8 cellular contexts compared by ENCODE assay signal in the genomic region with DNA sequence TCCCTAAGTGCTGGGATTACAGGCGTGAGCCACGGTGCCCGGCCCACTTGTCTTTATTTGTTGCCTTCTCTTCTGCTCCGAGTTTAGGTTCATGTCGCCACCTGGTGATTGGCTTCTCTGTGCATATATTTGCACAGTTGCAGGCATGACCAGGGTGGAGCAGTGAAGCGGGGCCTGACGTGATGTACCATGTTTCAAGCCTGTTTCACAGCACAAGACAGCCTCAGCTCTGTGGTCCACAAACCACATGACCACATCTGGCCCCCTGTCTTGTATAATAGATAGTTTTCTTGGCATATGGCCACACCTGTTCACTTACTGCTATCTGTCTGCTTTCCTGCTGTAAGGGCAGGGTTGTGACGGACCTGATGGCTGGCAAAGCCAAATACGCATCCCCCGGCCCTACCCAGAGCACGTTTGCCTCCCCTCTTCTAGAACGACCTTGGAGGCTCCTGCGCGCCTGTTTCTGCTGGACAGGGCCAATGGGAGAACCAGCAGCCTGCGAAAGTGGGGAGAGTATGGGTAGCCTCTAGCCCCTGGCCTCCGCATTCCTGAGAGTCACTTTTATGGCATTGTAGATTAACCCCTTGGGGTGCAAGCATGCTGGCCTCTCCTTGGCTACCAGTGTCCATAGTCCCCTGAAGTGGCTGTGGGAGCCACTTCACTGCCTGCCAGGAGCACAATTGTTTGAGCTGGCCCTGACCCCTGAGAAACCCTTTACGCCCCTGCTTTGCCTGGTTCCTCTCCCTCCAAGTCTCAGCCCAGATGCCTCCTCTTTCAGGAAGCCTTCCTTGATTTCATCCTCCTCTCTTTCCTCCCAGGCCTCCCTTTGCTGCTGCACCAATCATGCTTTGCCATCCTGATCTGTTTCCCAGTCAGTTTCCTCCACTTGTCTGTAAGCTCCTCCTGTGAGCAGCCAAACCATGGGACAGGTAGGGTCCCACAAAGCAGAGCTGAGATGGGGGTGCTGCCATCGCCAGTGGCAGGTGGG. TPM values are rescaled to one million over a fixed set of nuclear protein-coding genes. Genes with fewer than 3 reads are reported as not detected.
DNase-seq lines count a peak whose midpoint lies in the region; ATAC-seq and TF ChIP-seq lines count a peak whose summit lies in the region.

No MANE protein-coding gene starts in this region.

- intact Hi-C loops in mucosa of descending colon (cut with DNase I, micrococcal nuclease) (no loop called here), ovary (cut with DNase I) (no loop called here)

- TF ChIP-seq POLR2A in ovary (IDR thresholded peaks at IDR 0.05), result no peak

- H3K27me3 ChIP-seq in ovary, result no peaks in the 10 kb centered on the region

- H3K27ac ChIP-seq in ovary, result no peak overlapping the region

- DNase-seq in SIG-M5 treated with dmso at 0.1 percent for 504 hours (lab: John Stamatoyannopoulos, UW; ENCODE audit: unreplicated experiment) (peak; percentile 25), SIG-M5 (lab: John Stamatoyannopoulos, UW) (no peak), NCI-H69 (lab: John Stamatoyannopoulos, UW) (peak; percentile 91), T47D (ENCODE audit: low read depth in 1 of 2, low spot score in 1 of 2) (peak; percentile 71 to 72), mucosa of descending colon (peak in 2 of 3 donors; percentile 71 to 90), ovary (no peak)

- H3K4me1 ChIP-seq in mucosa of descending colon (ENCODE audit: low read depth) (peaks cover 1% of the 10 kb centered on the region), ovary (ENCODE audit: insufficient read depth) (peaks cover 11% of the 10 kb centered on the region)

- TF ChIP-seq CTCF in mucosa of descending colon (IDR thresholded peaks at IDR 0.05), result no peak
- TF ChIP-seq CTCF in ovary (IDR thresholded peaks at IDR 0.05), result no peak

- H3K36me3 ChIP-seq in mucosa of descending colon (ENCODE audit: low read depth), result no peaks in the 10 kb centered on the region
- H3K36me3 ChIP-seq in ovary, result no peaks in the 10 kb centered on the region

- no peak for TF ChIP-seq EP300 in ovary (IDR thresholded peaks at IDR 0.05)

- in situ Hi-C loops in T47D (cut with HindIII; ENCODE audit: low pct_unique_long_range_greater_than_20kb, low sequenced_read_pairs), result no loop called here

- no peaks in the 10 kb centered on the region for H3K9me3 ChIP-seq in mucosa of descending colon
- H3K9me3 ChIP-seq in ovary, result no peaks in the 10 kb centered on the region

- ATAC-seq in GM19468 (IDR thresholded peaks at IDR 0.05; ENCODE audit: extremely low read depth, unreplicated experiment), result peak; percentile 86
- peak; percentile 77 for ATAC-seq in HG03442 (IDR thresholded peaks at IDR 0.05; ENCODE audit: unreplicated experiment)
- peak; percentile 76 for ATAC-seq in mucosa of descending colon

- no peak overlapping the region for H3K4me3 ChIP-seq in mucosa of descending colon
- no peak overlapping the region for H3K4me3 ChIP-seq in ovary

- WGBS in ovary, 3 donors, result 25 to 36% (median 27%) methylated on average over 18 of the region's 18 CpGs

RNA-seq across cellular contexts. Expression of a gene that starts 6.0 kb away (rescaled TPM):
- 10 to 100 TPM; 10.3 to 13.6 (median 11.7) TPM for total RNA-seq in mucosa of descending colon
- total RNA-seq in ovary, result 10 to 100 TPM in 3 of 7 donors, 1 to 10 TPM in 4; 4.6 to 34.5 (median 7.7) TPM
- polyA plus RNA-seq in ovary, result 1 to 10 TPM; 1.1 to 3.4 TPM

RNA-seq across cellular contexts. Expression of a gene that starts 34.4 kb away (rescaled TPM):
- total RNA-seq in mucosa of descending colon, result 10 to 100 TPM; 15.0 to 15.8 (median 15.5) TPM
- 1 to 10 TPM in 5 of 7 donors, under 1 TPM in 2; 0.81 to 7.9 (median 3.0) TPM for total RNA-seq in ovary
- polyA plus RNA-seq in ovary, result 1 to 10 TPM in 1 of 2 donors, under 1 TPM in 1; 0.87 to 1.3 TPM

Comparison
In these comparisons a context has a peak if more than half of its experiments do, and no peak if none do; other contexts are left out.
1. DNase-seq: peak in SIG-M5 treated with dmso at 0.1 percent for 504 hours (single experiment), NCI-H69 (single experiment), T47D (2 of 2) and mucosa of descending colon (2 of 3); none in SIG-M5 (single experiment) and ovary (0 of 5).
2. Peak in every context shown above with its lines, with median percentiles within 50 percentile points of each other: ATAC-seq.